In genomic region chr1:153546371-153546770, GRCh38 we compare ENCODE assay signal across 1 cellular context.
TF ChIP-seq lines count a peak whose summit lies in the region.

No MANE protein-coding gene starts in this region.

TF ChIP-seq in WTC11, 78 proteins besides CTCF, POLR2A, EP300 and RAD21 (continued from another document):
- TF ChIP-seq SMAD3 (CRISPR knock-in tag; IDR thresholded peaks at IDR 0.05; ENCODE audit: borderline replicate concordance) (no peak), ZBTB43 (CRISPR knock-in tag; IDR thresholded peaks at IDR 0.05) (no peak), NFYB (CRISPR knock-in tag; conservative IDR thresholded peaks at IDR 0.05; ENCODE audit: low read depth) (no peak), ZNF138 (CRISPR knock-in tag; conservative IDR thresholded peaks at IDR 0.05) (no peak), E2F5 (CRISPR knock-in tag; IDR thresholded peaks at IDR 0.05) (no peak), IRF1 (CRISPR knock-in tag; IDR thresholded peaks at IDR 0.05) (no peak), GABPB1 (CRISPR knock-in tag; IDR thresholded peaks at IDR 0.05) (no peak)
